8 cellular contexts compared by ENCODE assay signal in the genomic region with DNA sequence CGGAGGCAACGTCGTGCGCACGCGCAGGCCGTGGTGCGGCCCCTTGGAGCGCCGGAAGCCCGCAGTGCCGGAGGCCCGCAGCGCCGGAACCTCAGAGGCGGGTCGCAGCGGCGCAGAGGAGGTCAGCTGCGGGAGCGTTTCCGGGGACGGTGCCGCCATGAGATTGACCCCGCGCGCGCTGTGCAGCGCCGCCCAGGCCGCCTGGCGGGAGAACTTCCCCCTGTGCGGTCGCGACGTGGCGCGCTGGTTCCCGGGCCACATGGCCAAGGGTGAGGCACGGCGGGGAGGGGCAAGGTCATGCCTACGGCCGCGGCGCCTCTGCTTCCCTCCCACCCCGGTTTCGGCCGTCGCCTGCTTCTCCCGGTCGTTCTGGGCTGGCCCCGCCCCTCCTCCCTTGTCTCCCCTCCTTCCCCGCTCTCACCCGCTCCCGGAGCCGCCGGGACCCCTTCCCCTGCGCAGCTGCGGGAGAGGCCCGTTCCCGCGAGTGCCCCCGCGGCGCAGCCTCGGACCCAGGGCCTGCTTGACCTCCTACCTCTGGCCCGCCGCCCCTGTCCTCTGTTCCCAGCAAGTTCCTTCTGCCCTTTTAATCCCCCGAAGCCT. TPM values are rescaled to one million over a fixed set of nuclear protein-coding genes. Genes with fewer than 3 reads are reported as not detected.
DNase-seq lines count a peak whose midpoint lies in the region; ATAC-seq and TF ChIP-seq lines count a peak whose summit lies in the region.

A gene with protein sequence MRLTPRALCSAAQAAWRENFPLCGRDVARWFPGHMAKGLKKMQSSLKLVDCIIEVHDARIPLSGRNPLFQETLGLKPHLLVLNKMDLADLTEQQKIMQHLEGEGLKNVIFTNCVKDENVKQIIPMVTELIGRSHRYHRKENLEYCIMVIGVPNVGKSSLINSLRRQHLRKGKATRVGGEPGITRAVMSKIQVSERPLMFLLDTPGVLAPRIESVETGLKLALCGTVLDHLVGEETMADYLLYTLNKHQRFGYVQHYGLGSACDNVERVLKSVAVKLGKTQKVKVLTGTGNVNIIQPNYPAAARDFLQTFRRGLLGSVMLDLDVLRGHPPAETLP (plus strand): TSS at position 94 of the 600 bp plus-strand sequence. CDS start 64 bp downstream, at position 158.

- peak within 1 kb of the TSS; percentile 97 for H3K27ac Mint-ChIP-seq in neural crest cell (ENCODE audit: unreplicated experiment)

- TF ChIP-seq CTCF in foreskin fibroblast (IDR thresholded peaks at IDR 0.05; ENCODE audit: low read depth, low read length), result no peak
- TF ChIP-seq CTCF in neural crest cell (conservative IDR thresholded peaks at IDR 0.05), result peak; percentile 37
- no peak for TF ChIP-seq CTCF in subcutaneous adipose tissue (IDR thresholded peaks at IDR 0.05; ENCODE audit: low read depth)

- ATAC-seq in GM21825 (IDR thresholded peaks at IDR 0.05; ENCODE audit: unreplicated experiment), result peak; percentile 64

- H3K4me3 Mint-ChIP-seq in neural crest cell, result peak within 1 kb of the TSS; percentile 94

- H3K9me3 Mint-ChIP-seq in neural crest cell, result no peaks in the 10 kb centered on the region

- peaks cover 40% of the 10 kb centered on the region for H3K36me3 ChIP-seq in KOPT-K1 (ENCODE audit: insufficient read depth, low read length)

- peaks cover 13% of the 10 kb centered on the region for H3K36me3 Mint-ChIP-seq in neural crest cell (ENCODE audit: low read depth)

- H3K4me1 Mint-ChIP-seq in neural crest cell, result peaks cover 20% of the 10 kb centered on the region

- peak; percentile 96 for DNase-seq in ELF-1 (ENCODE audit: low read depth, low spot score)
- peak; percentile 90 for DNase-seq in activated gamma-delta T cell treated with anti-CD3 and anti-CD28 coated beads, Interleukin-2, amount 50 U/mL, for 16 hours (ENCODE audit: low read depth)
- DNase-seq in foreskin fibroblast, result peak; percentile 91 to 98
- peak; percentile 97 for DNase-seq in neural crest cell (ENCODE audit: low read depth, low spot score)

- H3K9me3 ChIP-seq in KOPT-K1 (ENCODE audit: insufficient read depth, low read length, poor library complexity, severe bottlenecking), result no peaks in the 10 kb centered on the region

- peak; percentile 95 for TF ChIP-seq POLR2A in Raji (IDR thresholded peaks at IDR 0.05; ENCODE audit: insufficient read depth, low read depth, low read length)

- peak within 1 kb of the TSS; percentile 82 for H3K27ac ChIP-seq in KOPT-K1 (ENCODE audit: low read depth, low read length, poor library complexity, severe bottlenecking)

- peak within 1 kb of the TSS; percentile 86 to 92 for H3K4me3 ChIP-seq in foreskin fibroblast (ENCODE audit: low read depth in 1 of 2, low read length in 2 of 2)

- H3K27me3 Mint-ChIP-seq in neural crest cell (ENCODE audit: low read depth), result no peaks in the 10 kb centered on the region

RNA-seq across cellular contexts. Expression of the gene that starts here (rescaled TPM):
- total RNA-seq in neural crest cell (104 and 105 TPM in 2 replicates), subcutaneous adipose tissue (10 to 100 TPM; 14.8 to 29.7 (median 23.1) TPM)

Comparison
In these comparisons a context has a peak if more than half of its experiments do, and no peak if none do; other contexts are left out.
1. Peak in every context shown above with its lines: DNase-seq, ATAC-seq, H3K4me3 ChIP-seq and H3K27ac ChIP-seq.